ENCODE assay signal across 8 cellular contexts in the genomic region with DNA sequence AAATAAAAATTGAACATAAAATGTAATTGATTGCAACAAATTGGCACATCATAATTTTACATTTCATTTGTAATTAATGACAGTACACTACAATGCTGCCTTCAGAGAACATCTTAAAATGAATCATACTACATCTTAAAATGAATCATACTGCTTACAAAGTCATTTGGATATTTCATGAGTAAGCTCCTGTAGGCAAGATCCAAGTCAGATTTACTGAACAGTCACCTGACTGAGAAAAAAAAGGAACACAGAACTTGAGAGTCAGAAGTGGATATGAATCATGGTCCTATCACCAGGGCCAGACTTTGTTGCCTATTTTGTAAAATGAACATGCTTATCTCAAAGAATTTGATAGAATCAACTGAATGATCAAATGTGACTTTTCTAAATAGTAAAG. TPM values are rescaled to one million over a fixed set of nuclear protein-coding genes. Genes with fewer than 3 reads are reported as not detected.
A peak's percentile ranks its signal among the peaks of the same experiment; 100 is the strongest.
DNase-seq lines count a peak whose midpoint lies in the region; ATAC-seq and TF ChIP-seq lines count a peak whose summit lies in the region.

No MANE protein-coding gene starts in this region.

- peaks cover 22% of the 10 kb centered on the region for H3K4me1 Mint-ChIP-seq in dendritic cell treated with granulocyte-macrophage colony-stimulating factor and Interleukin-4, amounts not matched to agents 40 ng/mL and 50 ng/mL, for 4 days (ENCODE audit: low read depth)

- no peak for TF ChIP-seq CTCF in AG09309 (IDR thresholded peaks at IDR 0.05; ENCODE audit: control insufficient read depth, insufficient read depth, low read depth, low read length, missing control alignments)

- ATAC-seq in GM19463 (IDR thresholded peaks at IDR 0.05; ENCODE audit: unreplicated experiment): peak; percentile 85

- H3K9me3 Mint-ChIP-seq in dendritic cell treated with granulocyte-macrophage colony-stimulating factor and Interleukin-4, amounts not matched to agents 40 ng/mL and 50 ng/mL, for 4 days: no peaks in the 10 kb centered on the region

- intact Hi-C loops in dendritic cell treated with granulocyte-macrophage colony-stimulating factor and Interleukin-4, amounts not matched to agents 40 ng/mL and 50 ng/mL, for 4 days (cut with micrococcal nuclease): no loop called here

- H3K4me3 ChIP-seq in AG09309 (ENCODE audit: control insufficient read depth, low read depth, low read length): no peak overlapping the region

- no peak overlapping the region for H3K4me3 Mint-ChIP-seq in dendritic cell treated with granulocyte-macrophage colony-stimulating factor and Interleukin-4, amounts not matched to agents 40 ng/mL and 50 ng/mL, for 4 days

- DNase-seq in AG09309 (ENCODE audit: low read depth): peak; percentile 84
- DNase-seq in M059J (ENCODE audit: low read depth): peak; percentile 88
- DNase-seq in stromal cell of bone marrow (ENCODE audit: low read depth): peak; percentile 90
- DNase-seq in retina: no peak
- no peak for DNase-seq in activated gamma-delta T cell (lab: John Stamatoyannopoulos, UW)
- DNase-seq in cerebellum (ENCODE audit: low spot score): no peak

- peak overlapping the region; percentile 50 for H3K27ac Mint-ChIP-seq in dendritic cell treated with granulocyte-macrophage colony-stimulating factor and Interleukin-4, amounts not matched to agents 40 ng/mL and 50 ng/mL, for 4 days

- no peaks in the 10 kb centered on the region for H3K27me3 Mint-ChIP-seq in dendritic cell treated with granulocyte-macrophage colony-stimulating factor and Interleukin-4, amounts not matched to agents 40 ng/mL and 50 ng/mL, for 4 days

- H3K36me3 Mint-ChIP-seq in dendritic cell treated with granulocyte-macrophage colony-stimulating factor and Interleukin-4, amounts not matched to agents 40 ng/mL and 50 ng/mL, for 4 days (ENCODE audit: low read depth): peaks cover 55% of the 10 kb centered on the region

RNA-seq across cellular contexts. Expression of a gene that starts 32.7 kb away (rescaled TPM):
- not detected in 2 replicates for total RNA-seq in M059J (2014; rRNA removed; shearing (Covaris generic))
- total RNA-seq in cerebellum: 6.1 TPM

RNA-seq across cellular contexts. Expression of a gene that starts 59.7 kb away (rescaled TPM):
- 6.8 and 9.6 TPM in 2 replicates for total RNA-seq in M059J (2014; rRNA removed; shearing (Covaris generic))
- total RNA-seq in cerebellum: 33.1 TPM

Comparison
In these comparisons a context has a peak if more than half of its experiments do, and no peak if none do; other contexts are left out.
1. DNase-seq: peak in AG09309 (single experiment), M059J (single experiment) and stromal cell of bone marrow (single experiment); none in retina (single experiment), activated gamma-delta T cell (single experiment) and cerebellum (single experiment).